Comparison of ENCODE assay signal across 25 cellular contexts in genomic region chr11:21374381-21374780, GRCh38.
"Had no signal": no experiment of that assay in that cellular context is flagged by ENCODE, and none has a peak within 500 bp of the region (broad histone marks: within the 10 kb centered on the region; RNA-seq: fewer than 3 reads in every experiment).

No MANE protein-coding gene starts in this region.

- H3K27me3 ChIP-seq: neutrophil, pancreas, right lobe of liver, sigmoid colon, stomach, thyroid gland, tibial nerve, upper lobe of left lung, vagina had no signal

- H3K27ac ChIP-seq: neutrophil, pancreas, prostate gland, right lobe of liver, sigmoid colon, stomach, thoracic aorta, thyroid gland, tibial nerve, upper lobe of left lung, vagina had no signal

- ATAC-seq: natural killer cell; pancreas; right cardiac atrium; right lobe of liver; stimulated activated effector memory CD8-positive, alpha-beta T cell treated with anti-CD3 and anti-CD28 coated beads, Interleukin-12 subunit alpha, Interleukin-12 subunit beta, amount 100 ng/mL, for 72 hours; stimulated activated naive B cell treated with anti-CD40 and anti-IgM and Interleukin-4, amounts not matched to agents 10 μg/mL and 1 μg/mL and 100 μg/mL, for 72 hours had no signal

- H3K4me3 Mint-ChIP-seq: natural killer cell; nephron; stimulated activated effector memory CD8-positive, alpha-beta T cell treated with anti-CD3 and anti-CD28 coated beads, Interleukin-12 subunit alpha, Interleukin-12 subunit beta, amount 100 ng/mL, for 72 hours; stimulated activated naive B cell treated with anti-CD40 and anti-IgM and Interleukin-4, amounts not matched to agents 10 μg/mL and 1 μg/mL and 100 μg/mL, for 72 hours; stimulated activated naive CD8-positive, alpha-beta T cell treated with anti-CD3 and anti-CD28 coated beads, Interleukin-15, Interleukin-2, amounts not matched to agents 100 ng/mL and 50 ng/mL, for 24 hours had no signal

- H3K9me3 ChIP-seq: neutrophil, pancreas, prostate gland, right lobe of liver, sigmoid colon, thoracic aorta, thyroid gland, tibial nerve, upper lobe of left lung, vagina had no signal

- H3K9me3 Mint-ChIP-seq: stimulated activated naive CD8-positive, alpha-beta T cell treated with anti-CD3 and anti-CD28 coated beads, Interleukin-15, Interleukin-2, amounts not matched to agents 100 ng/mL and 50 ng/mL, for 24 hours had no signal

- H3K36me3 ChIP-seq: neutrophil, pancreas, prostate gland, right lobe of liver, sigmoid colon, stomach, thoracic aorta, thyroid gland, tibial nerve, upper lobe of left lung, vagina had no signal

- DNase-seq: natural killer cell; nucleus accumbens; pancreas; right cardiac atrium; right lobe of liver; sigmoid colon; small intestine; stimulated activated CD4-positive, alpha-beta T cell treated with anti-CD3 and anti-CD28 coated beads, Interleukin-15, amount 100 ng/mL, for 24 hours; stimulated activated CD4-positive, alpha-beta T cell treated with anti-CD3 and anti-CD28 coated beads, Interleukin-2, amount 100 ng/mL, for 24 hours; stimulated activated CD4-positive, alpha-beta T cell treated with anti-CD3 and anti-CD28 coated beads, Interleukin-2, amount 100 ng/mL, for 48 hours; stimulated activated CD4-positive, alpha-beta T cell treated with anti-CD3 and anti-CD28 coated beads, Interleukin-4, amount 100 ng/mL, for 24 hours; stimulated activated naive B cell treated with anti-CD40 and anti-IgM and Interleukin-4, amounts not matched to agents 10 μg/mL and 1 μg/mL and 100 μg/mL, for 72 hours; stimulated activated naive CD4-positive, alpha-beta T cell treated with Interleukin-2 at 50 U/mL for 16 hours; stomach; thyroid gland; trophoblast cell; upper lobe of left lung had no signal

- H3K4me1 Mint-ChIP-seq: natural killer cell; nephron; stimulated activated effector memory CD8-positive, alpha-beta T cell treated with anti-CD3 and anti-CD28 coated beads, Interleukin-12 subunit alpha, Interleukin-12 subunit beta, amount 100 ng/mL, for 72 hours; stimulated activated naive B cell treated with anti-CD40 and anti-IgM and Interleukin-4, amounts not matched to agents 10 μg/mL and 1 μg/mL and 100 μg/mL, for 72 hours had no signal

- H3K36me3 Mint-ChIP-seq: natural killer cell; stimulated activated effector memory CD8-positive, alpha-beta T cell treated with anti-CD3 and anti-CD28 coated beads, Interleukin-12 subunit alpha, Interleukin-12 subunit beta, amount 100 ng/mL, for 72 hours; stimulated activated naive B cell treated with anti-CD40 and anti-IgM and Interleukin-4, amounts not matched to agents 10 μg/mL and 1 μg/mL and 100 μg/mL, for 72 hours had no signal

- H3K27ac Mint-ChIP-seq: natural killer cell; nephron; stimulated activated effector memory CD8-positive, alpha-beta T cell treated with anti-CD3 and anti-CD28 coated beads, Interleukin-12 subunit alpha, Interleukin-12 subunit beta, amount 100 ng/mL, for 72 hours; stimulated activated naive B cell treated with anti-CD40 and anti-IgM and Interleukin-4, amounts not matched to agents 10 μg/mL and 1 μg/mL and 100 μg/mL, for 72 hours; stimulated activated naive CD8-positive, alpha-beta T cell treated with anti-CD3 and anti-CD28 coated beads, Interleukin-15, Interleukin-2, amounts not matched to agents 100 ng/mL and 50 ng/mL, for 24 hours had no signal

- H3K4me3 ChIP-seq: pancreas, prostate gland, right lobe of liver, sigmoid colon, stomach, thoracic aorta, thyroid gland, tibial nerve, upper lobe of left lung, vagina had no signal

- H3K27me3 Mint-ChIP-seq: stimulated activated naive B cell treated with anti-CD40 and anti-IgM and Interleukin-4, amounts not matched to agents 10 μg/mL and 1 μg/mL and 100 μg/mL, for 72 hours; stimulated activated naive CD8-positive, alpha-beta T cell treated with anti-CD3 and anti-CD28 coated beads, Interleukin-15, Interleukin-2, amounts not matched to agents 100 ng/mL and 50 ng/mL, for 24 hours had no signal

- H3K4me1 ChIP-seq: pancreas, prostate gland, right lobe of liver, sigmoid colon, stomach, thyroid gland, tibial nerve, upper lobe of left lung, vagina had no signal
